Comparison of ENCODE assay signal across 8 cellular contexts in the genomic region with DNA sequence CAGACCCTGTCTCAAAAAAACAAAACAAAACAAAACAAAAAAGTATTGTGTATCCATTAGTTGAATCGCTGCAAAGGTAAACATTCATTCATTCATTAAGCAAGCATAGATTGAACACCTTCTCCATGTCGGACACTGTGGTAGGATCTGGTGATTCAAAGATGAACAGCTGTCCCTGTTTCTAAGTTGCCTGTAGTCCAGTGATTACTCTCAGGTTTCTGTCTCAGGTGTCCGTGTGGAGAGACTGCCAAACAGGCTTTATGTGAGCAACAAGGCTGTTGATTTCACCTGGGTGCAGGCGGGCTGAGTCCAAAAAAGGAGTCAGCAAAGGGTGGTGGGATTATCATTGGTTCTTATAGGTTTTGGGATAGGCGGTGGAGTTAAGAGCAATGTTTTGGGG. TPM values are rescaled to one million over a fixed set of nuclear protein-coding genes. Genes with fewer than 3 reads are reported as not detected.
DNase-seq lines count a peak whose midpoint lies in the region; ATAC-seq and TF ChIP-seq lines count a peak whose summit lies in the region.
"Not testable (repeated sequence)": the region's sequence is repeated elsewhere in the genome, so short reads cannot be mapped to it uniquely, and the experiment has no call there.

No MANE protein-coding gene starts in this region.

- ATAC-seq in T-helper 17 cell; gastroesophageal sphincter; stimulated activated effector memory CD8-positive, alpha-beta T cell treated with anti-CD3 and anti-CD28 coated beads, Interleukin-12 subunit alpha, Interleukin-12 subunit beta, amount 100 ng/mL, for 72 hours: not testable (repeated sequence)
- ATAC-seq in psoas muscle: peak; percentile 60 to 70 (median 64)

- not testable (repeated sequence) for H3K36me3 ChIP-seq in gastroesophageal sphincter; psoas muscle (ENCODE audit: insufficient read depth in 1 of 2, low read depth in 1 of 2); vagina

- peak overlapping the region in 5 of 7 donors; percentile 25 to 97 (median 92) for H3K27ac Mint-ChIP-seq in CD14-positive monocyte
- H3K27ac Mint-ChIP-seq in T-helper 17 cell: peak overlapping the region; percentile 83
- H3K27ac Mint-ChIP-seq in stimulated activated effector memory CD8-positive, alpha-beta T cell treated with anti-CD3 and anti-CD28 coated beads, Interleukin-12 subunit alpha, Interleukin-12 subunit beta, amount 100 ng/mL, for 72 hours: peak overlapping the region; percentile 89

- not testable (repeated sequence) for H3K9me3 Mint-ChIP-seq in CD14-positive monocyte; stimulated activated effector memory CD8-positive, alpha-beta T cell treated with anti-CD3 and anti-CD28 coated beads, Interleukin-12 subunit alpha, Interleukin-12 subunit beta, amount 100 ng/mL, for 72 hours

- H3K27ac ChIP-seq in coronary artery (peak overlapping the region; percentile 81 to 97), gastroesophageal sphincter (peak overlapping the region; percentile 70 to 85 (median 78)), psoas muscle (peak overlapping the region; percentile 92), temporal lobe (ENCODE audit: low read depth, low read length) (peak overlapping the region; percentile 48), vagina (peak overlapping the region; percentile 75)

- intact Hi-C loops in CD14-positive monocyte (cut with micrococcal nuclease); psoas muscle (cut with DNase I); vagina (cut with DNase I): not testable (repeated sequence)

- H3K4me1 ChIP-seq in gastroesophageal sphincter (peaks cover 6 to 78% (median 31%) of the 10 kb centered on the region in 3 donors), psoas muscle (peaks cover 50% of the 10 kb centered on the region), vagina (peaks cover 21% of the 10 kb centered on the region)

- not testable (repeated sequence) for H3K4me3 ChIP-seq in coronary artery, gastroesophageal sphincter, psoas muscle, vagina

- H3K27me3 Mint-ChIP-seq in CD14-positive monocyte (ENCODE audit: low read depth in 3 of 3); T-helper 17 cell: not testable (repeated sequence)

- H3K36me3 Mint-ChIP-seq in CD14-positive monocyte: peaks cover 17 to 21% of the 10 kb centered on the region in 2 donors
- H3K36me3 Mint-ChIP-seq in T-helper 17 cell (ENCODE audit: low read depth): not testable (repeated sequence)
- H3K36me3 Mint-ChIP-seq in stimulated activated effector memory CD8-positive, alpha-beta T cell treated with anti-CD3 and anti-CD28 coated beads, Interleukin-12 subunit alpha, Interleukin-12 subunit beta, amount 100 ng/mL, for 72 hours: peaks cover 28% of the 10 kb centered on the region

- not testable (repeated sequence) for TF ChIP-seq CTCF in CD14-positive monocyte (IDR thresholded peaks at IDR 0.05); coronary artery (IDR thresholded peaks at IDR 0.05); gastroesophageal sphincter (IDR thresholded peaks at IDR 0.05); psoas muscle (IDR thresholded peaks at IDR 0.05); vagina (IDR thresholded peaks at IDR 0.05)

- not testable (repeated sequence) for H3K27me3 ChIP-seq in gastroesophageal sphincter; psoas muscle (ENCODE audit: insufficient read depth in 3 of 3, low read length in 2 of 3); vagina

- TF ChIP-seq EP300 in gastroesophageal sphincter (IDR thresholded peaks at IDR 0.05): not testable (repeated sequence)

- DNase-seq in CD14-positive monocyte (ENCODE audit: low spot score); T-helper 17 cell; coronary artery (ENCODE audit: low spot score); psoas muscle; stimulated activated effector memory CD8-positive, alpha-beta T cell treated with anti-CD3 and anti-CD28 coated beads, Interleukin-12 subunit alpha, Interleukin-12 subunit beta, amount 100 ng/mL, for 72 hours (ENCODE audit: low spot score in 2 of 2); vagina (ENCODE audit: extremely low spot score in 2 of 2): not testable (repeated sequence)

- not testable (repeated sequence) for H3K9me3 ChIP-seq in T-helper 17 cell (ENCODE audit: control insufficient read depth, low read length, poor library complexity, severe bottlenecking); gastroesophageal sphincter; psoas muscle; vagina

- not testable (repeated sequence) for H3K4me3 Mint-ChIP-seq in CD14-positive monocyte; T-helper 17 cell; stimulated activated effector memory CD8-positive, alpha-beta T cell treated with anti-CD3 and anti-CD28 coated beads, Interleukin-12 subunit alpha, Interleukin-12 subunit beta, amount 100 ng/mL, for 72 hours

- not testable (repeated sequence) for TF ChIP-seq POLR2A in gastroesophageal sphincter (IDR thresholded peaks at IDR 0.05); vagina (IDR thresholded peaks at IDR 0.05)

- peaks cover 92% of the 10 kb centered on the region for H3K4me1 Mint-ChIP-seq in CD14-positive monocyte
- H3K4me1 Mint-ChIP-seq in T-helper 17 cell: peaks cover 34% of the 10 kb centered on the region
- peaks cover 33% of the 10 kb centered on the region for H3K4me1 Mint-ChIP-seq in stimulated activated effector memory CD8-positive, alpha-beta T cell treated with anti-CD3 and anti-CD28 coated beads, Interleukin-12 subunit alpha, Interleukin-12 subunit beta, amount 100 ng/mL, for 72 hours

- 100% methylated on average over 2 of the region's 5 CpGs; no CpG with 5 or more reads in 1 of the 2 donors for WGBS in gastroesophageal sphincter (ENCODE audit: low coverage in 1 of 2), 2 donors
- 46 to 59% (median 50%) methylated on average over 5 of the region's 5 CpGs for WGBS in psoas muscle, 3 donors

RNA-seq across cellular contexts. Expression of a gene that starts 9.4 kb away (rescaled TPM):
- 10 to 100 TPM; 12.2 to 15.8 TPM for polyA plus RNA-seq in CD14-positive monocyte
- 100 to 1,000 TPM in 1 of 2 donors, 10 to 100 TPM in 1; 93.3 to 146 TPM for total RNA-seq in T-helper 17 cell
- 10 to 100 TPM; 29.6 to 78.3 (median 38.4) TPM for total RNA-seq in gastroesophageal sphincter
- total RNA-seq in psoas muscle: 100 to 1,000 TPM in 3 of 4 donors, 10 to 100 TPM in 1; 25.4 to 225 (median 148) TPM
- 100 to 1,000 TPM in 2 of 3 donors, 10 to 100 TPM in 1; 26.7 to 704 (median 448) TPM for polyA plus RNA-seq in psoas muscle
- total RNA-seq in temporal lobe: 20.9 TPM
- 43.2 TPM for total RNA-seq in vagina
